16 cellular contexts compared by ENCODE assay signal in the genomic region with DNA sequence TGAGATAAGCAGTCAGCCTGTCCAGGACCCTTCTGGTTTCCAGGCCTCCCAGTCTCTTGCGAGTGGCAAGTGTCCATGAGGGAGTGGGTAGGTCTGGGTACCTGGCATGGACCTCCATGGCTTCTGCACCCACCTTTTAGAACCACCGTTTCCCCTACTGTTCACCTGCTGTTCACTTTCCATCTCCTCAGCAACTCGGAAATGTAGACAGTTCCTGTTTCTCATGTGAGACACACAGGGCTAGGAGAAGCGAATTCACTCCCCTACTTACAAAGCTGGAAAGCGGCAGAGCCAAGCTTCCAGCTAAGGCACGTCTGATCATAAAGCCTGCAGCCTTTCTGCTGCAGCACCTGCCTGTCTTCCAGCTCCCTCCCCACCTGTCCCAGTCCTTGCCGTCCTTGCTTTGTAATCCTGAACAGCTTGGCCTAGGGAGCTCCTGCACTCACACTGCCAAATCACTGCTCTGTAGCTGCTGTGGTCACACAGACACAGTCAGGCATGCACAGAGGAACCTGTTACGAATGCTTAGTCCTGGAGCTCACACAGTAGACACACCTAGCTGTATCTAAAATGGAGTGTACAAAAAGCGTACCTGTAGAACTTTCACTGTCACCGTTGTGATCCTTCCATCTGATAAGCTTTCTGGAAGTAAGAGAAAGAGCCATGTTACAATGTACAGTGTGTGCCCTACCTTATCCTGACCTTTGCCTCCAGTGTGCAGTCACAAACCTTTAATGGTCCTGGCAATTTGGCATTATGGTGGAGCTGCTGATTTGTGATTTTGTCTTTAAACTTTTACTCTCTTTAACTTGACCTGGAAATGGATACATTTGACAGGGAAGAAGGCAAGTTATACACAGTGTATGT.
DNase-seq lines count a peak whose midpoint lies in the region; ATAC-seq and TF ChIP-seq lines count a peak whose summit lies in the region.
"Had no signal": no experiment of that assay in that cellular context is flagged by ENCODE, and none has a peak within 500 bp of the region (broad histone marks: within the 10 kb centered on the region; RNA-seq: fewer than 3 reads in every experiment).

No MANE protein-coding gene starts in this region.

- peak overlapping the region; percentile 29; the same call in 1 of the 2 replicates for H3K27ac ChIP-seq in 22Rv1
- peak overlapping the region; percentile 62 for H3K27ac ChIP-seq in VCaP
- H3K27ac ChIP-seq: parathyroid adenoma, SJSA1 had no signal

- ATAC-seq in GM18519 (IDR thresholded peaks at IDR 0.05; ENCODE audit: low FRiP score, unreplicated experiment), result no peak
- ATAC-seq in naive thymus-derived CD8-positive, alpha-beta T cell, result no peak
- ATAC-seq: stimulated activated effector memory CD8-positive, alpha-beta T cell treated with anti-CD3 and anti-CD28 coated beads, Interleukin-12 subunit alpha, Interleukin-12 subunit beta, amount 100 ng/mL, for 72 hours had no signal

- no peaks in the 10 kb centered on the region for H3K27me3 Mint-ChIP-seq in naive thymus-derived CD8-positive, alpha-beta T cell
- H3K27me3 Mint-ChIP-seq: activated CD4-positive, alpha-beta memory T cell treated with anti-CD3 and anti-CD28 coated beads for 36 hours had no signal

- H3K4me3 Mint-ChIP-seq in naive thymus-derived CD8-positive, alpha-beta T cell, result no peak overlapping the region
- H3K4me3 Mint-ChIP-seq: activated CD4-positive, alpha-beta memory T cell treated with anti-CD3 and anti-CD28 coated beads for 36 hours; stimulated activated effector memory CD8-positive, alpha-beta T cell treated with anti-CD3 and anti-CD28 coated beads, Interleukin-12 subunit alpha, Interleukin-12 subunit beta, amount 100 ng/mL, for 72 hours had no signal

- no peak for TF ChIP-seq CTCF in 22Rv1 (IDR thresholded peaks at IDR 0.05)
- no peak for TF ChIP-seq CTCF in VCaP (conservative IDR thresholded peaks at IDR 0.05)

- peak; percentile 30 for DNase-seq in ELF-1 (ENCODE audit: low read depth, low spot score)
- peak; percentile 20 for DNase-seq in medulla oblongata (ENCODE audit: extremely low spot score)
- DNase-seq in naive thymus-derived CD8-positive, alpha-beta T cell, result no peak
- no peak for DNase-seq in NAMALWA (ENCODE audit: low spot score)
- DNase-seq in NCI-H526 (lab: John Stamatoyannopoulos, UW), result no peak
- DNase-seq: activated CD4-positive, alpha-beta memory T cell treated with anti-CD3 and anti-CD28 coated beads for 36 hours; activated effector memory CD4-positive, alpha-beta T cell treated with anti-CD3 and anti-CD28 coated beads, Interleukin-2, amount 50 U/mL, for 16 hours; NCI-H1436 treated with DMSO at 0.1 percent for 48 hours; NCI-H774; T-helper 2 cell had no signal

- peaks cover 8 to 23% (median 21%) of the 10 kb centered on the region in 3 donors for H3K36me3 Mint-ChIP-seq in naive thymus-derived CD8-positive, alpha-beta T cell
- H3K36me3 Mint-ChIP-seq: stimulated activated effector memory CD8-positive, alpha-beta T cell treated with anti-CD3 and anti-CD28 coated beads, Interleukin-12 subunit alpha, Interleukin-12 subunit beta, amount 100 ng/mL, for 72 hours had no signal

- peaks cover 7 to 20% (median 12%) of the 10 kb centered on the region in 4 donors for H3K4me1 Mint-ChIP-seq in naive thymus-derived CD8-positive, alpha-beta T cell

- POLR2A ChIA-PET in naive thymus-derived CD8-positive, alpha-beta T cell (lab: Charles Lee), result interaction anchor here (1.0 kb wide), 1 partner anchor 45 kb away, joined by 3 read pairs; no protein-coding TSS in a partner anchor

- peaks cover 4 to 24% (median 14%) of the 10 kb centered on the region in 9 donors for H3K9me3 Mint-ChIP-seq in naive thymus-derived CD8-positive, alpha-beta T cell

- peak overlapping the region in 3 of 10 donors; percentile 13 to 77 (median 66) for H3K27ac Mint-ChIP-seq in naive thymus-derived CD8-positive, alpha-beta T cell
- H3K27ac Mint-ChIP-seq: activated CD4-positive, alpha-beta memory T cell treated with anti-CD3 and anti-CD28 coated beads for 36 hours; stimulated activated effector memory CD8-positive, alpha-beta T cell treated with anti-CD3 and anti-CD28 coated beads, Interleukin-12 subunit alpha, Interleukin-12 subunit beta, amount 100 ng/mL, for 72 hours had no signal

Comparison
In these comparisons a context has a peak if more than half of its experiments do, and no peak if none do; other contexts are left out.
1. DNase-seq: peak in ELF-1 (single experiment) and medulla oblongata (single experiment); none in naive thymus-derived CD8-positive, alpha-beta T cell (0 of 10), NAMALWA (single experiment) and NCI-H526 (0 of 2).